ENCODE assay signal across 11 cellular contexts in the genomic region with DNA sequence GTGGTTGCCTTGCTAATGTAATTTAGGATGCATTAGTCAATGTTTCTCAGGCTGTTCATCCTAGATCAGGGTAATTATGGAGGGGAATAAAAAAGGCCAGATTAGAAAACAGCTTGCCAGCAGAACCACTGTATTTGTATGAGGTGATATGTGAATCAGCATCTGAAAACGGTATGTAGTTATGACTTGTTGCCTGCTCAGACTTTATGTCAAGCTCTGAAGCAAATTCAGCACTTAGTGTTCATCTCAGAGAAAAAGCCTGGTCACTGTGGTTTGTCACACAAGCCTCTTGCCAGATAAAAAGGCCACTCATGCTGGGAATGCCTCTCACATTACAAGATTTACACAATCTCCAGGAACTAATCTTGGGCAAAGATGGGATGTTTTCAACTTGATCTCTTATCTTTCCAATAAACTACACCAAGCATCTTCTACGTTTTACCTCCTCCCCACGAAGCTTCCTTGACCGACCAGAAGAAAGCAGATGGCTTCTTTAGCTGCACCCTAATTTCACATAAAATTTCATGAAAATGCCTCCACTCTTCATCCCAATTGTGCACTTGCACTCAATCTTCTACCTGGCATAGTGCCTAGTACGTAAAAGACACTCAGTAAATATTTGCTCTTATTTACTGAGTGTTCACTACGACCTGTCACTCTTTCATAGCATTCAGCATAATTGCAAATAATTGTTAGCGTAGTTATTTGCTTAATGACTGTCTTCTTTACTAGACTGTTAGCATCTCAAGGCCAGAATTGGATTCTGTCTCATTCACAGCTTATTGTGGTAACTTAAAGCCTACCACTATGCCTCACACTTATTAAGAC.
DNase-seq lines count a peak whose midpoint lies in the region; ATAC-seq and TF ChIP-seq lines count a peak whose summit lies in the region.
"Had no signal": no experiment of that assay in that cellular context is flagged by ENCODE, and none has a peak within 500 bp of the region (broad histone marks: within the 10 kb centered on the region; RNA-seq: fewer than 3 reads in every experiment).

No MANE protein-coding gene starts in this region.

- no peak overlapping the region for H3K4me3 Mint-ChIP-seq in activated naive CD8-positive, alpha-beta T cell treated with anti-CD3 and anti-CD28 coated beads for 36 hours
- H3K4me3 Mint-ChIP-seq: nephron had no signal

- POLR2A ChIA-PET in A673 (lab: Charles Lee; ENCODE audit: low non-redundant PET) (no interaction called here), HCT116 (lab: Charles Lee) (no interaction called here)

- CTCF ChIA-PET in A673 (lab: Charles Lee): no interaction called here
- CTCF ChIA-PET in HCT116 (lab: Charles Lee): no interaction called here

- no peak overlapping the region for H3K9ac ChIP-seq in HCT116 (ENCODE audit: low read length)
- no peak overlapping the region for H3K9ac ChIP-seq in fibroblast of lung (ENCODE audit: insufficient read depth, low read length)

- H3K4me1 ChIP-seq in A673 (ENCODE audit: insufficient read depth, low read length, poor library complexity, severe bottlenecking) (peaks cover 36% of the 10 kb centered on the region), HCT116 (ENCODE audit: control insufficient read depth in 1 of 2, insufficient read depth in 2 of 2, low read length in 2 of 2) (peaks cover 3 to 30% of the 10 kb centered on the region in 2 experiments), fibroblast of lung (ENCODE audit: control insufficient read depth, extremely low read depth, insufficient read depth, low read length) (peaks cover 4% of the 10 kb centered on the region)
- H3K4me1 ChIP-seq: esophagus muscularis mucosa had no signal

- BruUV-seq in A673 (replicated peaks; lab: Mats Ljungman, UMichigan) (no TSS peak), HCT116 (replicated peaks; lab: Mats Ljungman, UMichigan) (no TSS peak)

- no peaks in the 10 kb centered on the region for H4K20me1 ChIP-seq in HCT116 (ENCODE audit: insufficient read depth)
- H4K20me1 ChIP-seq in fibroblast of lung (ENCODE audit: control insufficient read depth, extremely low read depth, insufficient read depth, low read length): no peaks in the 10 kb centered on the region

- peaks cover 9% of the 10 kb centered on the region for H3K36me3 Mint-ChIP-seq in activated naive CD8-positive, alpha-beta T cell treated with anti-CD3 and anti-CD28 coated beads for 36 hours

- no peaks in the 10 kb centered on the region for H3K27me3 Mint-ChIP-seq in activated naive CD8-positive, alpha-beta T cell treated with anti-CD3 and anti-CD28 coated beads for 36 hours

- no peak for TF ChIP-seq RAD21 in HCT116 (IDR thresholded peaks at IDR 0.05; ENCODE audit: low read depth)

- H3K27ac ChIP-seq in A673 (ENCODE audit: low read depth, low read length, poor library complexity, severe bottlenecking) (no peak overlapping the region), HCT116 (ENCODE audit: low read depth, low read length) (no peak overlapping the region), fibroblast of lung (ENCODE audit: insufficient read depth, low read length) (peak overlapping the region; percentile 14), caudate nucleus (ENCODE audit: low read depth, low read length) (no peak overlapping the region)
- H3K27ac ChIP-seq: esophagus muscularis mucosa had no signal

- no peaks in the 10 kb centered on the region for H3K9me3 Mint-ChIP-seq in activated naive CD8-positive, alpha-beta T cell treated with anti-CD3 and anti-CD28 coated beads for 36 hours
- H3K9me3 Mint-ChIP-seq: nephron had no signal

- peaks cover 2% of the 10 kb centered on the region for H3K4me1 Mint-ChIP-seq in activated naive CD8-positive, alpha-beta T cell treated with anti-CD3 and anti-CD28 coated beads for 36 hours

- H3K4me3 ChIP-seq in A673 (ENCODE audit: low read depth, low read length, poor library complexity, severe bottlenecking) (no peak overlapping the region), HCT116 (replicated peaks in 1 of 2; ENCODE audit: low read depth in 1 of 2, low read length in 2 of 2) (no peak overlapping the region), fibroblast of lung (replicated peaks in 1 of 4; ENCODE audit: control extremely low read depth in 1 of 4, insufficient read depth in 1 of 4, low read depth in 3 of 4, low read length in 4 of 4) (no peak overlapping the region)
- H3K4me3 ChIP-seq: esophagus muscularis mucosa had no signal

- H3K9me2 ChIP-seq in HCT116 (ENCODE audit: insufficient read depth): no peaks in the 10 kb centered on the region

- H3K27ac Mint-ChIP-seq in activated naive CD8-positive, alpha-beta T cell treated with anti-CD3 and anti-CD28 coated beads for 36 hours: no peak overlapping the region

- RAD21 ChIA-PET in HCT116 (lab: Charles Lee; ENCODE audit: low non-redundant PET in 1 of 2, low total read pairs in 2 of 2, uncharacterized antibody in 2 of 2, unreplicated experiment in 2 of 2): no interaction called here

- no peaks in the 10 kb centered on the region for H3K36me3 ChIP-seq in A673 (ENCODE audit: insufficient read depth, low read length, poor library complexity, severe bottlenecking)
- no peaks in the 10 kb centered on the region for H3K36me3 ChIP-seq in HCT116 (ENCODE audit: control insufficient read depth in 1 of 2, insufficient read depth in 2 of 2, low read length in 2 of 2)
- no peaks in the 10 kb centered on the region for H3K36me3 ChIP-seq in fibroblast of lung (ENCODE audit: control insufficient read depth, insufficient read depth, low read length)
- H3K36me3 ChIP-seq: esophagus muscularis mucosa had no signal

- TF ChIP-seq POLR2A in HCT116 (IDR thresholded peaks at IDR 0.05; ENCODE audit: borderline replicate concordance, extremely low read depth, insufficient read depth, insufficient read length): no peak

- DNase-seq in A673 (ENCODE audit: low spot score): peak; percentile 11
- no peak for DNase-seq in HCT116 (ENCODE audit: low read depth, low spot score)
- DNase-seq in NCI-H510A (lab: John Stamatoyannopoulos, UW): peak; percentile 4
- peak; percentile 59 to 75 for DNase-seq in fibroblast of lung (ENCODE audit: low read depth in 2 of 2)
- DNase-seq in midbrain (lab: John Stamatoyannopoulos, UW): no peak
- no peak for DNase-seq in caudate nucleus (lab: John Stamatoyannopoulos, UW)
- no peak for DNase-seq in activated naive CD8-positive, alpha-beta T cell treated with anti-CD3 and anti-CD28 coated beads for 36 hours
- DNase-seq: MV-4-11 had no signal

- peak overlapping the region; percentile 21; the same call in 1 of the 2 replicates for H3K4me2 ChIP-seq in HCT116 (ENCODE audit: low read length)
- H3K4me2 ChIP-seq in fibroblast of lung (ENCODE audit: extremely low read depth, insufficient read depth, low read length): no peak overlapping the region

- H2AFZ ChIP-seq in HCT116 (ENCODE audit: low read depth, low read length, poor library complexity, severe bottlenecking) (no peak overlapping the region), fibroblast of lung (ENCODE audit: low read length) (no peak overlapping the region)

- ATAC-seq in HCT116 (no peak), HG02981 (IDR thresholded peaks at IDR 0.05; ENCODE audit: unreplicated experiment) (no peak)

- intact Hi-C loops in A673 (cut with micrococcal nuclease; ENCODE audit: unreplicated experiment) (no loop called here), HCT116 (cut with micrococcal nuclease) (no loop called here)

- TF ChIP-seq CTCF in A673 (conservative IDR thresholded peaks at IDR 0.05; ENCODE audit: low read depth, low read length): no peak
- no peak for TF ChIP-seq CTCF in HCT116 (IDR thresholded peaks at IDR 0.05 in 2 of 3, conservative IDR thresholded peaks at IDR 0.05 in 1 of 3; ENCODE audit: borderline replicate concordance in 1 of 3, insufficient read depth in 1 of 3, low read depth in 2 of 3, low read length in 2 of 3)
- TF ChIP-seq CTCF in fibroblast of lung (conservative IDR thresholded peaks at IDR 0.05 in 1 of 2, IDR thresholded peaks at IDR 0.05 in 1 of 2; ENCODE audit: low read depth in 1 of 2, low read length in 2 of 2): no peak

- H3K9me3 ChIP-seq in A673 (ENCODE audit: low read depth, low read length, poor library complexity, severe bottlenecking) (no peaks in the 10 kb centered on the region), HCT116 (ENCODE audit: control insufficient read depth in 1 of 2, insufficient read depth in 1 of 2, low read depth in 1 of 2, low read length in 2 of 2) (no peaks in the 10 kb centered on the region), fibroblast of lung (ENCODE audit: control insufficient read depth, insufficient read depth, low read depth, low read length) (no peaks in the 10 kb centered on the region)
- H3K9me3 ChIP-seq: esophagus muscularis mucosa had no signal

- H3K79me2 ChIP-seq in HCT116 (ENCODE audit: insufficient read depth, low read length) (no peaks in the 10 kb centered on the region), fibroblast of lung (ENCODE audit: control insufficient read depth, insufficient read depth, low read length) (no peaks in the 10 kb centered on the region)

- H3K27me3 ChIP-seq in A673 (replicated peaks; ENCODE audit: insufficient read depth, low read depth, low read length, poor library complexity): no peaks in the 10 kb centered on the region
- H3K27me3 ChIP-seq in HCT116 (ENCODE audit: insufficient read depth, low read length): no peaks in the 10 kb centered on the region
- H3K27me3 ChIP-seq in fibroblast of lung (ENCODE audit: control insufficient read depth, insufficient read depth, low read length): no peaks in the 10 kb centered on the region
- H3K27me3 ChIP-seq: esophagus muscularis mucosa had no signal

TF ChIP-seq in HCT116, 20 proteins besides CTCF, POLR2A, EP300 and RAD21 (continues in another document):
- TF ChIP-seq SIN3A (IDR thresholded peaks at IDR 0.05; ENCODE audit: low read depth) (no peak), JUND (IDR thresholded peaks at IDR 0.05) (no peak), YY1 (IDR thresholded peaks at IDR 0.05; ENCODE audit: extremely low read depth, insufficient replicate concordance, low read depth, low read length) (no peak), FOSL1 (IDR thresholded peaks at IDR 0.05; ENCODE audit: low read depth) (no peak), SRF (IDR thresholded peaks at IDR 0.05; ENCODE audit: low read depth) (no peak)
- TF ChIP-seq, protein P1, sequence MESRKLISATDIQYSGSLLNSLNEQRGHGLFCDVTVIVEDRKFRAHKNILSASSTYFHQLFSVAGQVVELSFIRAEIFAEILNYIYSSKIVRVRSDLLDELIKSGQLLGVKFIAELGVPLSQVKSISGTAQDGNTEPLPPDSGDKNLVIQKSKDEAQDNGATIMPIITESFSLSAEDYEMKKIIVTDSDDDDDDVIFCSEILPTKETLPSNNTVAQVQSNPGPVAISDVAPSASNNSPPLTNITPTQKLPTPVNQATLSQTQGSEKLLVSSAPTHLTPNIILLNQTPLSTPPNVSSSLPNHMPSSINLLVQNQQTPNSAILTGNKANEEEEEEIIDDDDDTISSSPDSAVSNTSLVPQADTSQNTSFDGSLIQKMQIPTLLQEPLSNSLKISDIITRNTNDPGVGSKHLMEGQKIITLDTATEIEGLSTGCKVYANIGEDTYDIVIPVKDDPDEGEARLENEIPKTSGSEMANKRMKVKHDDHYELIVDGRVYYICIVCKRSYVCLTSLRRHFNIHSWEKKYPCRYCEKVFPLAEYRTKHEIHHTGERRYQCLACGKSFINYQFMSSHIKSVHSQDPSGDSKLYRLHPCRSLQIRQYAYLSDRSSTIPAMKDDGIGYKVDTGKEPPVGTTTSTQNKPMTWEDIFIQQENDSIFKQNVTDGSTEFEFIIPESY (IDR thresholded peaks at IDR 0.05; ENCODE audit: extremely low read depth, insufficient replicate concordance, low read length): no peak

Comparison
In these comparisons a context has a peak if more than half of its experiments do, and no peak if none do; other contexts are left out.
1. DNase-seq: peak in A673 (single experiment), NCI-H510A (single experiment) and fibroblast of lung (2 of 2); none in HCT116 (single experiment), midbrain (single experiment), caudate nucleus (0 of 61) and activated naive CD8-positive, alpha-beta T cell treated with anti-CD3 and anti-CD28 coated beads for 36 hours (single experiment).